In genomic region chr11:96864998-96865397, GRCh38 we compare ENCODE assay signal across 19 cellular contexts.
"Had no signal": no experiment of that assay in that cellular context is flagged by ENCODE, and none has a peak within 500 bp of the region (broad histone marks: within the 10 kb centered on the region; RNA-seq: fewer than 3 reads in every experiment).

No MANE protein-coding gene starts in this region.

- H3K27me3 ChIP-seq: SJCRH30 had no signal

- H3K4me3 ChIP-seq: SJCRH30 had no signal

- ATAC-seq: SK-N-SH treated with all-trans-retinoic acid at 6 μM for 48 hours had no signal

- H3K9me3 ChIP-seq: SJCRH30 had no signal

- H3K4me1 ChIP-seq: SJCRH30 had no signal

- DNase-seq: Karpas-422, KG1, MM.1S, NCI-H1092 treated with DMSO at 0.1 percent for 48 hours, NCI-H1436, NCI-H187, NCI-H2029, NCI-H2081 treated with DMSO at 0.1 percent for 48 hours, NCI-H2171, NCI-H226, NCI-H446, NCI-H510A, NCI-H524 treated with DMSO at 0.1 percent for 48 hours, NCI-H69, NCI-H774, RPMI8226, SHP77 treated with DMSO at 0.1 percent for 48 hours, SJCRH30 had no signal

- H3K36me3 ChIP-seq: SJCRH30 had no signal

- H3K27ac ChIP-seq: SJCRH30 had no signal
